In genomic region chr17:52297230-52298010, GRCh38 we compare ENCODE assay signal across 15 cellular contexts.
DNase-seq lines count a peak whose midpoint lies in the region; ATAC-seq and TF ChIP-seq lines count a peak whose summit lies in the region.
"Had no signal": no experiment of that assay in that cellular context is flagged by ENCODE, and none has a peak within 500 bp of the region (broad histone marks: within the 10 kb centered on the region; RNA-seq: fewer than 3 reads in every experiment).

No MANE protein-coding gene starts in this region.

- no peaks in the 10 kb centered on the region for H4K20me1 ChIP-seq in OCI-LY3 (ENCODE audit: insufficient read depth, low read length)

- H3K4me3 Mint-ChIP-seq in Caco-2 (ENCODE audit: unreplicated experiment) = no peak overlapping the region
- no peak overlapping the region for H3K4me3 Mint-ChIP-seq in CD14-positive monocyte
- H3K4me3 Mint-ChIP-seq: immature natural killer cell; T-helper 2 cell treated with Interferon-gamma antibody and Interleukin-4, amounts not matched to agents 5 μg/mL and 100 μg/mL, for 36 hours had no signal

- POLR2A ChIA-PET in Caco-2 (lab: Charles Lee) = no interaction called here
- POLR2A ChIA-PET in HEK293T (lab: Yijun Ruan, JAX) = no interaction called here

- H3K36me3 Mint-ChIP-seq in Caco-2 (ENCODE audit: insufficient read depth, unreplicated experiment) (no peaks in the 10 kb centered on the region), CD14-positive monocyte (no peaks in the 10 kb centered on the region)
- H3K36me3 Mint-ChIP-seq: immature natural killer cell had no signal

- H3K27me3 ChIP-seq in Caco-2 (replicated peaks; ENCODE audit: control insufficient read depth, insufficient read depth, low read length) (no peaks in the 10 kb centered on the region), OCI-LY3 (ENCODE audit: low read depth, low read length) (no peaks in the 10 kb centered on the region)
- H3K27me3 ChIP-seq: tibial artery had no signal

- no TSS peak for BruUV-seq in Caco-2 (replicated peaks; lab: Mats Ljungman, UMichigan)

- no peaks in the 10 kb centered on the region for H3K79me2 ChIP-seq in OCI-LY3 (ENCODE audit: low read length)

- H3K27ac ChIP-seq in OCI-LY3 (ENCODE audit: low read length) = no peak overlapping the region
- H3K27ac ChIP-seq: prostate gland, tibial artery had no signal

- H3K9ac ChIP-seq in OCI-LY3 (ENCODE audit: low read length) = peak overlapping the region; percentile 33

- no peaks in the 10 kb centered on the region for H3K9me3 Mint-ChIP-seq in Caco-2 (ENCODE audit: unreplicated experiment)
- peaks cover 0 to 2% (median 0%) of the 10 kb centered on the region in 7 donors for H3K9me3 Mint-ChIP-seq in CD14-positive monocyte
- H3K9me3 Mint-ChIP-seq: T-helper 2 cell treated with Interferon-gamma antibody and Interleukin-4, amounts not matched to agents 5 μg/mL and 100 μg/mL, for 36 hours had no signal

- peaks cover 2% of the 10 kb centered on the region for H3K27me3 Mint-ChIP-seq in Caco-2 (ENCODE audit: insufficient read depth, unreplicated experiment)
- H3K27me3 Mint-ChIP-seq in CD14-positive monocyte (ENCODE audit: low read depth in 3 of 3) = peaks cover 0 to 2% (median 0%) of the 10 kb centered on the region in 3 donors

- TF ChIP-seq CTCF in Caco-2 (IDR thresholded peaks at IDR 0.05; ENCODE audit: insufficient read depth in 1 of 2, low read depth in 1 of 2, low read length in 1 of 2, severe bottlenecking in 1 of 2, unreplicated experiment in 1 of 2) (peak; percentile 44 to 48), OCI-LY3 (IDR thresholded peaks at IDR 0.05; ENCODE audit: low read depth, low read length) (peak; percentile 44), fibroblast of mammary gland (conservative IDR thresholded peaks at IDR 0.05; ENCODE audit: control insufficient read depth, insufficient read depth, low read depth, low read length) (no peak), CD14-positive monocyte (IDR thresholded peaks at IDR 0.05) (no peak)

- no peak overlapping the region for H3K4me3 ChIP-seq in Caco-2 (ENCODE audit: low read depth, low read length)
- peak overlapping the region; percentile 59 for H3K4me3 ChIP-seq in OCI-LY3 (ENCODE audit: low read length)
- no peak overlapping the region for H3K4me3 ChIP-seq in fibroblast of mammary gland (ENCODE audit: control insufficient read depth, low read depth, low read length)
- H3K4me3 ChIP-seq: prostate gland, tibial artery had no signal

- intact Hi-C loops in Caco-2 (cut with micrococcal nuclease; ENCODE audit: unreplicated experiment) (loop anchor here (1.0 kb wide), 2 partner anchors 126 to 533 kb away; no protein-coding TSS in a partner anchor), CD14-positive monocyte (cut with micrococcal nuclease) (no loop called here)

- no peaks in the 10 kb centered on the region for H3K9me3 ChIP-seq in Caco-2
- no peaks in the 10 kb centered on the region for H3K9me3 ChIP-seq in OCI-LY3 (ENCODE audit: insufficient read depth, low read length)
- H3K9me3 ChIP-seq: prostate gland, tibial artery had no signal

- H3K4me2 ChIP-seq in OCI-LY3 (ENCODE audit: low read length) = peak overlapping the region; percentile 24; the same call in 1 of the 2 replicates

- H3K4me1 Mint-ChIP-seq in Caco-2 (ENCODE audit: low read depth, unreplicated experiment) = no peaks in the 10 kb centered on the region
- H3K4me1 Mint-ChIP-seq in CD14-positive monocyte = no peaks in the 10 kb centered on the region
- H3K4me1 Mint-ChIP-seq: immature natural killer cell had no signal

- no peak overlapping the region for H3K27ac Mint-ChIP-seq in Caco-2 (ENCODE audit: unreplicated experiment)
- H3K27ac Mint-ChIP-seq in CD14-positive monocyte = no peak overlapping the region
- H3K27ac Mint-ChIP-seq: immature natural killer cell; T-helper 2 cell treated with Interferon-gamma antibody and Interleukin-4, amounts not matched to agents 5 μg/mL and 100 μg/mL, for 36 hours had no signal

- ATAC-seq in GM18873 (IDR thresholded peaks at IDR 0.05; ENCODE audit: low FRiP score, unreplicated experiment) = no peak
- ATAC-seq in GM21786 (IDR thresholded peaks at IDR 0.05; ENCODE audit: unreplicated experiment) = no peak
- ATAC-seq: esophagus mucosa had no signal

- H3K36me3 ChIP-seq in Caco-2 (ENCODE audit: control insufficient read depth, insufficient read depth, low read length) = no peaks in the 10 kb centered on the region
- H3K36me3 ChIP-seq in OCI-LY3 (replicated peaks; ENCODE audit: low read depth, low read length) = no peaks in the 10 kb centered on the region
- H3K36me3 ChIP-seq: prostate gland, tibial artery had no signal

- H3K4me1 ChIP-seq in Caco-2 = no peaks in the 10 kb centered on the region
- H3K4me1 ChIP-seq in OCI-LY3 (ENCODE audit: low read length) = 0 out of 2 replicates have a peak, but pooled peaks cover 2% of the 10 kb centered on the region
- H3K4me1 ChIP-seq: prostate gland, tibial artery had no signal

- CTCF ChIA-PET in Caco-2 (lab: Charles Lee) = no interaction called here
- CTCF ChIA-PET in HEK293T (lab: Yijun Ruan, JAX) = no interaction called here

- peak in 1 of 2 experiments; percentile 26 for DNase-seq in Caco-2
- peak; percentile 6 for DNase-seq in HEK293T (ENCODE audit: extremely low spot score)
- DNase-seq in fibroblast of mammary gland (ENCODE audit: low read depth) = peak; percentile 1
- no peak for DNase-seq in central memory CD4-positive, alpha-beta T cell
- no peak for DNase-seq in CD14-positive monocyte (ENCODE audit: low spot score)
- DNase-seq: aorta, immature natural killer cell, NCI-H2107, tibial artery had no signal

- no peak overlapping the region for H2AFZ ChIP-seq in OCI-LY3 (ENCODE audit: low read depth, low read length)

TF ChIP-seq in HEK293T, 16 proteins besides CTCF, POLR2A, EP300 and RAD21:
- no peak for TF ChIP-seq ELF4 (IDR thresholded peaks at IDR 0.05)

Comparison
In these comparisons a context has a peak if more than half of its experiments do, and no peak if none do; other contexts are left out.
1. DNase-seq: peak in HEK293T (single experiment) and fibroblast of mammary gland (single experiment); none in central memory CD4-positive, alpha-beta T cell (single experiment) and CD14-positive monocyte (single experiment).
2. CTCF ChIP-seq: peak in Caco-2 (2 of 2) and OCI-LY3 (single experiment); none in fibroblast of mammary gland (single experiment) and CD14-positive monocyte (single experiment).